ENCODE assay signal across 8 cellular contexts in genomic region chr6:85679445-85680123, GRCh38. TPM values are rescaled to one million over a fixed set of nuclear protein-coding genes. Genes with fewer than 3 reads are reported as not detected.
DNase-seq lines count a peak whose midpoint lies in the region; TF ChIP-seq lines count a peak whose summit lies in the region.

No MANE protein-coding gene starts in this region.

- no peaks in the 10 kb centered on the region for H3K9me3 ChIP-seq in HAP-1
- H3K9me3 ChIP-seq in Peyer's patch, result no peaks in the 10 kb centered on the region
- no peaks in the 10 kb centered on the region for H3K9me3 ChIP-seq in esophagus (ENCODE audit: control insufficient read depth in 2 of 2, insufficient read depth in 1 of 2, low read depth in 1 of 2, low read length in 1 of 2)

- in situ Hi-C loops in HAP-1 (cut with MboI; ENCODE audit: low sequenced_read_pairs), result loop anchor here (5.0 kb wide), 1 partner anchor 37 kb away; the partner anchor contains the start of gene SYNCRIP
- in situ Hi-C loops in GM13977 (cut with MboI; ENCODE audit: low pct_unique_long_range_greater_than_20kb, low sequenced_read_pairs, unreplicated experiment), result no loop called here

- no peaks in the 10 kb centered on the region for H3K27me3 ChIP-seq in HAP-1 (ENCODE audit: low read depth)
- H3K27me3 ChIP-seq in Peyer's patch, result no peaks in the 10 kb centered on the region
- no peaks in the 10 kb centered on the region for H3K27me3 ChIP-seq in esophagus (ENCODE audit: control insufficient read depth in 1 of 2, insufficient read depth in 2 of 2, low read length in 2 of 2)

- TF ChIP-seq POLR2A in Peyer's patch (IDR thresholded peaks at IDR 0.05), result no peak

- H3K36me3 ChIP-seq in HAP-1 (replicated peaks) (peaks cover 39% of the 10 kb centered on the region), Peyer's patch (no peaks in the 10 kb centered on the region), esophagus (ENCODE audit: control insufficient read depth in 2 of 2, insufficient read depth in 2 of 2, low read length in 1 of 2) (peaks cover 0 to under 1% of the 10 kb centered on the region in 2 donors)

- TF ChIP-seq CTCF in Peyer's patch (IDR thresholded peaks at IDR 0.05) (no peak), GM13977 (IDR thresholded peaks at IDR 0.05; ENCODE audit: extremely low read depth, insufficient read depth, missing control alignments) (no peak)

- no peak for DNase-seq in HAP-1 (ENCODE audit: low spot score in 2 of 2)
- no peak for DNase-seq in Peyer's patch
- DNase-seq in skeletal muscle cell (ENCODE audit: low read depth), result no peak
- DNase-seq in activated gamma-delta T cell treated with Interleukin-2 at 50 U/mL for 16 hours, result no peak
- DNase-seq in GM13977 (ENCODE audit: low spot score), result no peak
- no peak for DNase-seq in NCI-H2171 (lab: John Stamatoyannopoulos, UW)
- DNase-seq in GOT3 (lab: John Stamatoyannopoulos, UW), result no peak

- peak overlapping the region; percentile 58 to 88 (median 74) for H3K27ac ChIP-seq in Peyer's patch
- peak overlapping the region in 1 of 2 donors; percentile 85 for H3K27ac ChIP-seq in esophagus (ENCODE audit: low read depth in 2 of 2, low read length in 1 of 2)

- 18 to 21% methylated on average over 14 of the region's 14 CpGs for WGBS in esophagus, 2 donors

- H3K4me1 ChIP-seq in HAP-1 (peaks cover 27% of the 10 kb centered on the region), Peyer's patch (peaks cover 0 to 23% (median 0%) of the 10 kb centered on the region in 4 donors), esophagus (ENCODE audit: control insufficient read depth in 2 of 2, insufficient read depth in 2 of 2, low read length in 1 of 2) (peaks cover 0 to 5% of the 10 kb centered on the region in 2 donors)

- peak overlapping the region; percentile 96 for H3K4me3 ChIP-seq in HAP-1
- peak overlapping the region; percentile 70 to 95 (median 74) for H3K4me3 ChIP-seq in Peyer's patch
- H3K4me3 ChIP-seq in esophagus (ENCODE audit: low read depth in 1 of 2, low read length in 2 of 2), result peak overlapping the region; percentile 56 to 63
- H3K4me3 ChIP-seq in skeletal muscle cell (ENCODE audit: low read depth, low read length), result peak overlapping the region; percentile 71

RNA-seq across cellular contexts. Expression of gene SYNCRIP, which starts 36.9 kb away (rescaled TPM):
- total RNA-seq in Peyer's patch, result 10 to 100 TPM; 32.4 to 52.8 (median 37.8) TPM
- polyA plus RNA-seq in esophagus, result 10 to 100 TPM; 34.2 to 56.3 TPM
